Comparison of ENCODE assay signal across 24 cellular contexts in the genomic region with DNA sequence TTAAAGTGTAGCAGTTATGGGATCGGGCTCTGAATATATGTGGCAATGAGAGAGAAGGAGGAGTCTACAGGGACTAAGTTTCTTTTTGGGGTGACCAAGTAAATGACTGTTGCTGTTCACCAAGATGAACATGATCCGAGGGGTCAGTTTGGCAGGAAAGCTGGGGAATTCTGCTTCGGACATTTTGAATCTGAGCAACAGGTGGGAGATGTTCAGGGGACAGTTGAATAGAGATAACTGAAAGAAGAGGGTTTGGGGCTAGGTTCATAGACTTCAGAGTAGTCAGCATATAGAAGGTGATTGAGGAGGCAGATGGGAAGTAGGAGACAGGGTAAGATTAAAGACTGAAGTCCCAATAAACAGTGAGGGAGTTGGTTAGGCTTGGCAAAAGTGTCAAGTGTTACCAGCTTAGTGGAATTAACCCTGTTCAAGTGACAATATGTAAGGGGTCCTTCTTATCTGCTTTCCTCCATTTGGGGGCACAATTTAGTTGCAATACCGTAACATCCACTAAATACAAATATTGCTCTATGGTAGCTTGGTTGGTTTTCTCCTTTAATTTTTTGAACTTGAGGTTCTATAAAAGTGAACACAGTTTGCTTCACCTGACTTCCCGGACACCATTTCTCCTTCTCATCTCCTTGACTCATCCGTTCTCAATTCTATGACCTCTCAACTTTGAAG. TPM values are rescaled to one million over a fixed set of nuclear protein-coding genes. Genes with fewer than 3 reads are reported as not detected.
"Had no signal": no experiment of that assay in that cellular context is flagged by ENCODE, and none has a peak within 500 bp of the region (broad histone marks: within the 10 kb centered on the region; RNA-seq: fewer than 3 reads in every experiment).

No MANE protein-coding gene starts in this region.

- H3K9me3 Mint-ChIP-seq: activated CD8-positive, alpha-beta T cell treated with anti-CD3 and anti-CD28 coated beads for 36 hours; activated naive CD4-positive, alpha-beta T cell treated with anti-CD3 and anti-CD28 coated beads, Interleukin-2, amount 10 ng/mL, durations not matched to agents 7 days and 5 days; activated naive CD8-positive, alpha-beta T cell treated with anti-CD3 and anti-CD28 coated beads for 36 hours; activated T-cell treated with anti-CD3 and anti-CD28 coated beads, Interleukin-2, amount 50 U/mL, for 72 hours; activated T-helper 2 cell treated with anti-CD3 and anti-CD28 coated beads, Interferon-gamma antibody, Interleukin-2, Interleukin-4, amounts not matched to agents 10 μg/mL and 5 μg/mL and 100 μg/mL, durations not matched to agents 14 hours and 24 hours and 36 hours had no signal

- ATAC-seq: activated CD8-positive, alpha-beta T cell treated with anti-CD3 and anti-CD28 coated beads for 36 hours; activated T-cell treated with anti-CD3 and anti-CD28 coated beads, Interleukin-2, amount 50 U/mL, for 72 hours; T-helper 17 cell had no signal

- H3K27me3 Mint-ChIP-seq: activated CD8-positive, alpha-beta T cell treated with anti-CD3 and anti-CD28 coated beads for 36 hours; activated naive CD8-positive, alpha-beta T cell treated with anti-CD3 and anti-CD28 coated beads for 36 hours; T-helper 17 cell had no signal

- H3K27ac ChIP-seq: brain microvascular endothelial cell, cardiac muscle cell, VCaP had no signal

- H3K4me3 ChIP-seq: cardiac muscle cell had no signal

- H3K27ac Mint-ChIP-seq: activated CD8-positive, alpha-beta T cell treated with anti-CD3 and anti-CD28 coated beads for 36 hours; activated naive CD4-positive, alpha-beta T cell treated with anti-CD3 and anti-CD28 coated beads, Interleukin-2, amount 10 ng/mL, durations not matched to agents 7 days and 5 days; activated naive CD8-positive, alpha-beta T cell treated with anti-CD3 and anti-CD28 coated beads for 36 hours; activated T-cell treated with anti-CD3 and anti-CD28 coated beads, Interleukin-2, amount 50 U/mL, for 72 hours; activated T-helper 2 cell treated with anti-CD3 and anti-CD28 coated beads, Interferon-gamma antibody, Interleukin-2, Interleukin-4, amounts not matched to agents 10 μg/mL and 5 μg/mL and 100 μg/mL, durations not matched to agents 14 hours and 24 hours and 36 hours; T-helper 17 cell had no signal

- H3K36me3 ChIP-seq: brain microvascular endothelial cell, cardiac muscle cell had no signal

- DNase-seq: activated CD4-positive, CD25-positive, alpha-beta regulatory T cell; activated CD8-positive, alpha-beta memory T cell treated with anti-CD3 and anti-CD28 coated beads, Interleukin-2, amount 50 U/mL, for 4 hours; activated CD8-positive, alpha-beta T cell treated with anti-CD3 and anti-CD28 coated beads for 36 hours; activated gamma-delta T cell treated with Interleukin-2 at 50 U/mL for 16 hours; activated naive CD4-positive, alpha-beta T cell treated with anti-CD3 and anti-CD28 coated beads, Interleukin-2, amount 10 ng/mL, durations not matched to agents 7 days and 5 days; activated naive CD8-positive, alpha-beta T cell treated with anti-CD3 and anti-CD28 coated beads for 36 hours; activated T-cell treated with anti-CD3 and anti-CD28 coated beads, Interleukin-2, amount 50 U/mL, for 72 hours; brain microvascular endothelial cell; KG1; MM.1S; NCI-H1048; NCI-H1417 treated with DMSO at 0.1 percent for 48 hours; NCI-H1694; NCI-H2029; NCI-H345; NCI-H510A; NCI-H69; SHP77 treated with DMSO at 0.1 percent for 48 hours; T-helper 17 cell; T-helper 9 cell had no signal

- H3K4me3 Mint-ChIP-seq: activated CD8-positive, alpha-beta T cell treated with anti-CD3 and anti-CD28 coated beads for 36 hours; activated naive CD4-positive, alpha-beta T cell treated with anti-CD3 and anti-CD28 coated beads, Interleukin-2, amount 10 ng/mL, durations not matched to agents 7 days and 5 days; activated naive CD8-positive, alpha-beta T cell treated with anti-CD3 and anti-CD28 coated beads for 36 hours; activated T-cell treated with anti-CD3 and anti-CD28 coated beads, Interleukin-2, amount 50 U/mL, for 72 hours; T-helper 17 cell had no signal

RNA-seq across cellular contexts. Expression of a gene that starts 2.9 kb away (rescaled TPM):
- total RNA-seq: cardiac muscle cell, T-helper 17 cell had no signal
- polyA plus RNA-seq: adipose tissue, cardiac muscle cell had no signal

RNA-seq across cellular contexts. Expression of a gene that starts 4.4 kb away (rescaled TPM):
- polyA plus RNA-seq: cardiac muscle cell had no signal
